10 cellular contexts compared by ENCODE assay signal in the genomic region with DNA sequence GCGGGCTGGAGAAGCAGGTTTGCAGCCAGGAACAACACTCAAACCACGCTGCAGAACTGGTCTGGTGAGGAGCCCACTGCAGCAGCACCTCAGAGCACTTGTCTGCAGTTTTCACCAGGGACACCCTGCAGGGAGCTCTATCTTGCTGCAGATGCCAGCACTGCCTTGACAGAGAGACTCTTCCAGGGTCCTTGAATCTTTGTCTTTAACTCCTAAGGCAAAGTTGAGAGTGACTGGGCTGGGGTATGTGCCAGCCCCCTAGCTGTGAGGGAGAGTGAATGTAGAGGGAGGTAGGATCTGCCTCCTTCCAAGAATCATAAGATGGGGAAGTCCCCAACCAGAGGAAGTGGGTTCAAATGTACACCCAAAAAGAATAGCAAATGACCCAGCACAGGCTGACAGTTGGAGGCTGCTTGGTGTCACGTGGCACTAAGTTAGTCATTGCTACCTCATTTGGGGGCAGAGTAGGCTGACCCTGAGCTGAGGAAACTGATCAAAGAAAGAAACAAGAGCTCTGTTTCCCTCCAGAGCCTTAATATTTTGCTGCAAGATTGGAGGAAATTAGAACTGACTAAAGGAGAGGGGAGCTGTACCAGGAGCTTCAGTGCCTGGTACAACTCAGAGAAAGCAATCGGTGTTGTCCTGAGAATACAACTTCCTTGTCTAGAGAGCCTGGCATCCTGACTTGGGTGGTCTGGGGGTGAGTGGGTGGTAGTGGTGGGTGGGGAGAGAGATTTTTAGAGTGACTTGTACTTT. TPM values are rescaled to one million over a fixed set of nuclear protein-coding genes. Genes with fewer than 3 reads are reported as not detected.
DNase-seq lines count a peak whose midpoint lies in the region; ATAC-seq, FAIRE-seq and TF ChIP-seq lines count a peak whose summit lies in the region.
"Had no signal": no experiment of that assay in that cellular context is flagged by ENCODE, and none has a peak within 500 bp of the region (broad histone marks: within the 10 kb centered on the region; RNA-seq: fewer than 3 reads in every experiment).

No MANE protein-coding gene starts in this region.

- peak overlapping the region; percentile 24 for H3K9ac ChIP-seq in PC-3 (ENCODE audit: low read length)

- H3K4me3 ChIP-seq in PC-3 (ENCODE audit: low read length): peak overlapping the region; percentile 26; the same call in 1 of the 2 replicates
- H3K4me3 ChIP-seq in mucosa of descending colon: no peak overlapping the region

- H3F3A ChIP-seq in PC-3 (ENCODE audit: low read length, unreplicated experiment): peaks cover 4% of the 10 kb centered on the region

- no peaks in the 10 kb centered on the region for H3K27me3 ChIP-seq in PC-3 (ENCODE audit: low read length)

- H3K27ac ChIP-seq in PC-3 (ENCODE audit: low read length): peak overlapping the region; percentile 89
- H3K27ac ChIP-seq: 22Rv1 had no signal

- DNase-seq in DMS 273 (lab: John Stamatoyannopoulos, UW; ENCODE audit: unreplicated experiment) (peak; percentile 9), DMS 273 treated with DMSO at 0.1 percent for 48 hours (lab: John Stamatoyannopoulos, UW) (no peak), PC-3 (peak; percentile 89), mucosa of descending colon (peak in 1 of 3 donors; percentile 14), NCI-H774 (lab: John Stamatoyannopoulos, UW) (no peak), H54 (ENCODE audit: insufficient read length, low spot score) (no peak)
- peak; percentile 35 for DNase-seq in activated T-helper 9 cell treated with anti-CD3 and anti-CD28 coated beads, Interleukin-2, amount 50 U/mL, for 16 hours (ENCODE audit: low read depth)
- DNase-seq: heart left ventricle had no signal

- H3K4me1 ChIP-seq in PC-3 (ENCODE audit: insufficient read depth, low read length) (peaks cover 59% of the 10 kb centered on the region), mucosa of descending colon (ENCODE audit: low read depth) (no peaks in the 10 kb centered on the region)

- POLR2A ChIA-PET in PC-3 (lab: Charles Lee; ENCODE audit: unreplicated experiment): no interaction called here

- no peak for FAIRE-seq in H54 (lab: Jason Lieb, UNC)

- CTCF ChIA-PET in PC-3 (lab: Charles Lee): no interaction called here

- TF ChIP-seq CTCF in PC-3 (conservative IDR thresholded peaks at IDR 0.05; ENCODE audit: low read depth, low read length) (0 out of 2 replicates have a peak, but pooled peaks have one; percentile 23), mucosa of descending colon (IDR thresholded peaks at IDR 0.05) (no peak)

- no peaks in the 10 kb centered on the region for H4K20me1 ChIP-seq in PC-3 (ENCODE audit: low read length)

- H3K9me2 ChIP-seq in PC-3 (replicated peaks; ENCODE audit: low read length): no peaks in the 10 kb centered on the region

- H3K4me2 ChIP-seq in PC-3 (ENCODE audit: low read length): peak overlapping the region; percentile 79

- TF ChIP-seq POLR2A in H54 (IDR thresholded peaks at IDR 0.05; ENCODE audit: low read depth, low read length): no peak

- intact Hi-C loops in PC-3 (cut with micrococcal nuclease): no loop called here
- intact Hi-C loops in mucosa of descending colon (cut with DNase I, micrococcal nuclease): no loop called here

- H2AFZ ChIP-seq in PC-3 (ENCODE audit: low read length): no peak overlapping the region

- H3K9me3 ChIP-seq in PC-3 (ENCODE audit: low read length): no peaks in the 10 kb centered on the region
- no peaks in the 10 kb centered on the region for H3K9me3 ChIP-seq in mucosa of descending colon
- H3K9me3 ChIP-seq: heart left ventricle had no signal

- no peaks in the 10 kb centered on the region for H3K79me2 ChIP-seq in PC-3 (ENCODE audit: low read length)

- BruUV-seq in PC-3 (replicated peaks; lab: Mats Ljungman, UMichigan): no TSS peak

- ATAC-seq in HG02885 (IDR thresholded peaks at IDR 0.05; ENCODE audit: poor library complexity, unreplicated experiment): peak; percentile 81
- ATAC-seq in PC-3: peak; percentile 67
- peak; percentile 74 for ATAC-seq in mucosa of descending colon

- H3K36me3 ChIP-seq in PC-3 (ENCODE audit: low read depth, low read length): no peaks in the 10 kb centered on the region
- no peaks in the 10 kb centered on the region for H3K36me3 ChIP-seq in mucosa of descending colon (ENCODE audit: low read depth)
- H3K36me3 ChIP-seq: heart left ventricle had no signal

RNA-seq across cellular contexts. Expression of a gene that starts 28.2 kb away (rescaled TPM):
- 206 and 207 TPM in 2 replicates for total RNA-seq in PC-3 (2014; rRNA removed)
- 100 to 1,000 TPM; 136 to 200 (median 152) TPM for total RNA-seq in mucosa of descending colon

Comparison
In these comparisons a context has a peak if more than half of its experiments do, and no peak if none do; other contexts are left out.
1. DNase-seq: peak in DMS 273 (single experiment), PC-3 (single experiment) and activated T-helper 9 cell treated with anti-CD3 and anti-CD28 coated beads, Interleukin-2, amount 50 U/mL, for 16 hours (single experiment); none in DMS 273 treated with DMSO at 0.1 percent for 48 hours (single experiment), NCI-H774 (single experiment) and H54 (single experiment).
2. Peak in every context shown above with its lines, with median percentiles within 50 percentile points of each other: ATAC-seq.